ENCODE assay signal across 18 cellular contexts in genomic region chr1:217563179-217563578, GRCh38.
"Had no signal": no experiment of that assay in that cellular context is flagged by ENCODE, and none has a peak within 500 bp of the region (broad histone marks: within the 10 kb centered on the region; RNA-seq: fewer than 3 reads in every experiment).

No MANE protein-coding gene starts in this region.

- DNase-seq: activated CD4-positive, alpha-beta T cell treated with anti-CD3 and anti-CD28 coated beads, Interleukin-2, amount 50 U/mL, for 4 hours; activated CD4-positive, CD25-positive, alpha-beta regulatory T cell treated with anti-CD3 and anti-CD28 coated beads, Interleukin-2, amount 50 U/mL, for 72 hours; activated CD8-positive, alpha-beta memory T cell treated with anti-CD3 and anti-CD28 coated beads, Interleukin-2, amount 10 ng/mL, durations not matched to agents 7 days and 5 days; activated effector memory CD4-positive, alpha-beta T cell treated with Interleukin-2 at 50 U/mL for 16 hours; activated T-cell treated with anti-CD3 and anti-CD28 coated beads, Interleukin-2, amount 50 U/mL, for 24 hours; amniotic stem cell; endodermal cell; mucosa of descending colon; naive thymus-derived CD8-positive, alpha-beta T cell; right cardiac atrium; spleen; stimulated activated CD4-positive, alpha-beta T cell treated with anti-CD3 and anti-CD28 coated beads, Interleukin-1b, Interleukin-23, amount 100 ng/mL, for 48 hours; stimulated activated naive CD4-positive, alpha-beta T cell had no signal

- H3K4me1 ChIP-seq: spleen had no signal

- H3K4me1 Mint-ChIP-seq: activated CD8-positive, alpha-beta memory T cell treated with anti-CD3 and anti-CD28 coated beads, Interleukin-2, amount 10 ng/mL, durations not matched to agents 7 days and 5 days; activated naive CD4-positive, alpha-beta T cell treated with anti-CD3 and anti-CD28 coated beads, Interleukin-2, amount 50 U/mL, for 24 hours; brain had no signal

- H3K4me3 ChIP-seq: lung, mucosa of descending colon, spleen had no signal

- H3K27ac ChIP-seq: neutrophil, spleen had no signal

- H3K9me3 ChIP-seq: mucosa of descending colon, neutrophil, spleen had no signal

- H3K27me3 Mint-ChIP-seq: activated CD8-positive, alpha-beta memory T cell treated with anti-CD3 and anti-CD28 coated beads, Interleukin-2, amount 10 ng/mL, durations not matched to agents 7 days and 5 days; activated naive CD4-positive, alpha-beta T cell treated with anti-CD3 and anti-CD28 coated beads, Interleukin-2, amount 50 U/mL, for 24 hours; activated T-cell treated with anti-CD3 and anti-CD28 coated beads, Interleukin-2, amount 50 U/mL, for 24 hours; naive thymus-derived CD8-positive, alpha-beta T cell had no signal

- H3K27ac Mint-ChIP-seq: activated CD8-positive, alpha-beta memory T cell treated with anti-CD3 and anti-CD28 coated beads, Interleukin-2, amount 10 ng/mL, durations not matched to agents 7 days and 5 days; activated naive CD4-positive, alpha-beta T cell treated with anti-CD3 and anti-CD28 coated beads, Interleukin-2, amount 50 U/mL, for 24 hours; activated T-cell treated with anti-CD3 and anti-CD28 coated beads, Interleukin-2, amount 50 U/mL, for 24 hours; brain; endodermal cell; naive thymus-derived CD8-positive, alpha-beta T cell; T-helper 2 cell treated with Interferon-gamma antibody and Interleukin-4, amounts not matched to agents 5 μg/mL and 100 μg/mL, for 36 hours had no signal

- H3K36me3 Mint-ChIP-seq: activated CD8-positive, alpha-beta memory T cell treated with anti-CD3 and anti-CD28 coated beads, Interleukin-2, amount 10 ng/mL, durations not matched to agents 7 days and 5 days; brain had no signal

- H3K36me3 ChIP-seq: neutrophil, spleen had no signal

- H3K4me3 Mint-ChIP-seq: activated CD8-positive, alpha-beta memory T cell treated with anti-CD3 and anti-CD28 coated beads, Interleukin-2, amount 10 ng/mL, durations not matched to agents 7 days and 5 days; activated naive CD4-positive, alpha-beta T cell treated with anti-CD3 and anti-CD28 coated beads, Interleukin-2, amount 50 U/mL, for 24 hours; activated T-cell treated with anti-CD3 and anti-CD28 coated beads, Interleukin-2, amount 50 U/mL, for 24 hours; brain; endodermal cell; naive thymus-derived CD8-positive, alpha-beta T cell; T-helper 2 cell treated with Interferon-gamma antibody and Interleukin-4, amounts not matched to agents 5 μg/mL and 100 μg/mL, for 36 hours had no signal

- H3K27me3 ChIP-seq: neutrophil, spleen had no signal

- ATAC-seq: activated CD8-positive, alpha-beta memory T cell treated with anti-CD3 and anti-CD28 coated beads, Interleukin-2, amount 10 ng/mL, durations not matched to agents 7 days and 5 days; mucosa of descending colon; naive thymus-derived CD8-positive, alpha-beta T cell; right cardiac atrium had no signal

- H3K9me3 Mint-ChIP-seq: activated naive CD4-positive, alpha-beta T cell treated with anti-CD3 and anti-CD28 coated beads, Interleukin-2, amount 50 U/mL, for 24 hours; activated T-cell treated with anti-CD3 and anti-CD28 coated beads, Interleukin-2, amount 50 U/mL, for 24 hours; brain; endodermal cell had no signal
